ENCODE assay signal across 2 cellular contexts in the genomic region with DNA sequence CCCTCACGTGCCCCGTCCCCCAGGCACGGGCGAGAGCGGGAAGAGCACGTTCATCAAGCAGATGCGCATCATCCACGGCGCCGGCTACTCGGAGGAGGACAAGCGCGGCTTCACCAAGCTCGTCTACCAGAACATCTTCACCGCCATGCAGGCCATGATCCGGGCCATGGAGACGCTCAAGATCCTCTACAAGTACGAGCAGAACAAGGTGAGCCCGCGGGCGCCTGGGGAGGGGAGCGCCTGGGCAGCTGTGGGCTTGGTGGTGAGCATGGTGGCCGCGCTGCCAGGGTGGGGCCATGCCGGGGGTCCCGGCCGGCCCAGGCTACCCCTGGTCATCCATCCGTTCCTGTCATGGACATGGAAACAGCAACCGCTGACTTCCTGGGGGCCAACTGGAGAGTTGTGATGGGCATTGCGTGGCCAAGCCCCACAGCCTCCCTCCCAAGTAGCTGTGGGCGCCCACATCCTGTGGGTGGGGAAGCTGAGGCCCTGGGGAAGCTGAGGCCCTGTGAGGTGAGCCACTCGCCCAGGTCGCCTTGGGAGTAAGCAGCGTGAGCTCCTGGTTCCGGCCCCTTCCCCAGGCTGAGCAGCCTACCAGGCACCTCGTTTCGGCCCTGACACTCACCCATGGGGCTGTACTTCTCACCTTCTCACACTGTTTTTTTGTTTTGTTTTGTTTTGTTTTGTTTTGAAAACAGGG.
TF ChIP-seq lines count a peak whose summit lies in the region.

No MANE protein-coding gene starts in this region.

TF ChIP-seq in H1, 55 proteins besides CTCF, POLR2A, EP300 and RAD21:
- TF ChIP-seq SIX5 (IDR thresholded peaks at IDR 0.05; ENCODE audit: low read depth, low read length) (no peak), E2F6 (IDR thresholded peaks at IDR 0.05) (no peak), CTBP2 (IDR thresholded peaks at IDR 0.05; ENCODE audit: borderline replicate concordance, insufficient read depth, insufficient read length, low read length) (no peak), SAP30 (IDR thresholded peaks at IDR 0.05; ENCODE audit: insufficient read depth, insufficient replicate concordance, low read length) (no peak), POU5F1 (IDR thresholded peaks at IDR 0.05; ENCODE audit: low read depth, low read length) (no peak)

TF ChIP-seq in WTC11, 78 proteins besides CTCF, POLR2A, EP300 and RAD21:
- TF ChIP-seq, protein P1, sequence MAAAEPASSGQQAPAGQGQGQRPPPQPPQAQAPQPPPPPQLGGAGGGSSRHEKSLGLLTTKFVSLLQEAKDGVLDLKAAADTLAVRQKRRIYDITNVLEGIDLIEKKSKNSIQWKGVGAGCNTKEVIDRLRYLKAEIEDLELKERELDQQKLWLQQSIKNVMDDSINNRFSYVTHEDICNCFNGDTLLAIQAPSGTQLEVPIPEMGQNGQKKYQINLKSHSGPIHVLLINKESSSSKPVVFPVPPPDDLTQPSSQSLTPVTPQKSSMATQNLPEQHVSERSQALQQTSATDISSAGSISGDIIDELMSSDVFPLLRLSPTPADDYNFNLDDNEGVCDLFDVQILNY (CRISPR knock-in tag; IDR thresholded peaks at IDR 0.05), result no peak
- TF ChIP-seq, protein P2, sequence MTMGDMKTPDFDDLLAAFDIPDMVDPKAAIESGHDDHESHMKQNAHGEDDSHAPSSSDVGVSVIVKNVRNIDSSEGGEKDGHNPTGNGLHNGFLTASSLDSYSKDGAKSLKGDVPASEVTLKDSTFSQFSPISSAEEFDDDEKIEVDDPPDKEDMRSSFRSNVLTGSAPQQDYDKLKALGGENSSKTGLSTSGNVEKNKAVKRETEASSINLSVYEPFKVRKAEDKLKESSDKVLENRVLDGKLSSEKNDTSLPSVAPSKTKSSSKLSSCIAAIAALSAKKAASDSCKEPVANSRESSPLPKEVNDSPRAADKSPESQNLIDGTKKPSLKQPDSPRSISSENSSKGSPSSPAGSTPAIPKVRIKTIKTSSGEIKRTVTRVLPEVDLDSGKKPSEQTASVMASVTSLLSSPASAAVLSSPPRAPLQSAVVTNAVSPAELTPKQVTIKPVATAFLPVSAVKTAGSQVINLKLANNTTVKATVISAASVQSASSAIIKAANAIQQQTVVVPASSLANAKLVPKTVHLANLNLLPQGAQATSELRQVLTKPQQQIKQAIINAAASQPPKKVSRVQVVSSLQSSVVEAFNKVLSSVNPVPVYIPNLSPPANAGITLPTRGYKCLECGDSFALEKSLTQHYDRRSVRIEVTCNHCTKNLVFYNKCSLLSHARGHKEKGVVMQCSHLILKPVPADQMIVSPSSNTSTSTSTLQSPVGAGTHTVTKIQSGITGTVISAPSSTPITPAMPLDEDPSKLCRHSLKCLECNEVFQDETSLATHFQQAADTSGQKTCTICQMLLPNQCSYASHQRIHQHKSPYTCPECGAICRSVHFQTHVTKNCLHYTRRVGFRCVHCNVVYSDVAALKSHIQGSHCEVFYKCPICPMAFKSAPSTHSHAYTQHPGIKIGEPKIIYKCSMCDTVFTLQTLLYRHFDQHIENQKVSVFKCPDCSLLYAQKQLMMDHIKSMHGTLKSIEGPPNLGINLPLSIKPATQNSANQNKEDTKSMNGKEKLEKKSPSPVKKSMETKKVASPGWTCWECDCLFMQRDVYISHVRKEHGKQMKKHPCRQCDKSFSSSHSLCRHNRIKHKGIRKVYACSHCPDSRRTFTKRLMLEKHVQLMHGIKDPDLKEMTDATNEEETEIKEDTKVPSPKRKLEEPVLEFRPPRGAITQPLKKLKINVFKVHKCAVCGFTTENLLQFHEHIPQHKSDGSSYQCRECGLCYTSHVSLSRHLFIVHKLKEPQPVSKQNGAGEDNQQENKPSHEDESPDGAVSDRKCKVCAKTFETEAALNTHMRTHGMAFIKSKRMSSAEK (CRISPR knock-in tag; IDR thresholded peaks at IDR 0.05; ENCODE audit: borderline replicate concordance), result no peak
- TF ChIP-seq SOX15 (CRISPR knock-in tag; IDR thresholded peaks at IDR 0.05) (no peak), RORB (CRISPR knock-in tag; IDR thresholded peaks at IDR 0.05) (no peak), ATF1 (CRISPR knock-in tag; IDR thresholded peaks at IDR 0.05) (no peak), IRF2 (CRISPR knock-in tag; IDR thresholded peaks at IDR 0.05; ENCODE audit: borderline replicate concordance, low read depth) (no peak), FOXJ3 (CRISPR knock-in tag; IDR thresholded peaks at IDR 0.05; ENCODE audit: borderline replicate concordance) (no peak), ZNF317 (CRISPR knock-in tag; IDR thresholded peaks at IDR 0.05; ENCODE audit: borderline replicate concordance, low read depth) (no peak), CDX4 (CRISPR knock-in tag; IDR thresholded peaks at IDR 0.05; ENCODE audit: borderline replicate concordance) (no peak), MXD4 (CRISPR knock-in tag; IDR thresholded peaks at IDR 0.05; ENCODE audit: borderline replicate concordance) (no peak), TCF7 (CRISPR knock-in tag; IDR thresholded peaks at IDR 0.05; ENCODE audit: low read depth) (no peak), FOXP4 (CRISPR knock-in tag; IDR thresholded peaks at IDR 0.05) (no peak), SMAD3 (CRISPR knock-in tag; IDR thresholded peaks at IDR 0.05; ENCODE audit: borderline replicate concordance) (no peak), PRDM15 (CRISPR knock-in tag; IDR thresholded peaks at IDR 0.05) (no peak), ATF2 (CRISPR knock-in tag; IDR thresholded peaks at IDR 0.05; ENCODE audit: borderline replicate concordance, low read depth) (no peak), ZNF671 (CRISPR knock-in tag; IDR thresholded peaks at IDR 0.05) (no peak), JAZF1 (CRISPR knock-in tag; IDR thresholded peaks at IDR 0.05) (no peak)
